ENCODE assay signal across 33 cellular contexts in genomic region chr6:24154121-24154520, GRCh38. TPM values are rescaled to one million over a fixed set of nuclear protein-coding genes. Genes with fewer than 3 reads are reported as not detected.
A peak's percentile ranks its signal among the peaks of the same experiment; 100 is the strongest.
DNase-seq lines count a peak whose midpoint lies in the region; ATAC-seq and TF ChIP-seq lines count a peak whose summit lies in the region.
"Had no signal": no experiment of that assay in that cellular context is flagged by ENCODE, and none has a peak within 500 bp of the region (broad histone marks: within the 10 kb centered on the region; RNA-seq: fewer than 3 reads in every experiment).

No MANE protein-coding gene starts in this region.

- no peaks in the 10 kb centered on the region for H3K9me3 ChIP-seq in psoas muscle
- H3K9me3 ChIP-seq: HAP-1, neutrophil, upper lobe of left lung had no signal

- DNase-seq in Daoy (ENCODE audit: low read depth), result peak; percentile 34
- peak; percentile 52 for DNase-seq in NCI-H226
- peak; percentile 62 for DNase-seq in astrocyte of the hippocampus (ENCODE audit: low read depth, low spot score)
- DNase-seq in iris pigment epithelial cell (ENCODE audit: low read depth), result peak; percentile 27
- no peak for DNase-seq in psoas muscle
- DNase-seq in NCI-H82 (lab: John Stamatoyannopoulos, UW), result no peak
- DNase-seq in DMS153 (lab: John Stamatoyannopoulos, UW), result no peak
- DNase-seq in NCI-H748 (lab: John Stamatoyannopoulos, UW; ENCODE audit: unreplicated experiment), result no peak
- DNase-seq: activated B cell treated with CpG ODN at 0.5 μM for 24 hours; activated CD4-positive, alpha-beta T cell treated with anti-CD3 and anti-CD28 coated beads, Interleukin-2, amount 50 U/mL, for 4 hours; activated CD8-positive, alpha-beta memory T cell treated with anti-CD3 and anti-CD28 coated beads, Interleukin-2, amount 50 U/mL, for 48 hours; activated naive CD8-positive, alpha-beta T cell treated with anti-CD3 and anti-CD28 coated beads for 36 hours; C1 segment of cervical spinal cord; COR-L47; DMS79; erythroblast; GF-D8; left lung; MV-4-11; naive B cell; NCI-H1436 treated with DMSO at 0.1 percent for 48 hours; NCI-H2107; NCI-H510A; NK-92 treated with Interleukin-12 subunit alpha and Interleukin-12 subunit beta, amount 100 ng/mL, for 24 hours; sigmoid colon; stimulated activated CD4-positive, alpha-beta T cell treated with anti-CD3 and anti-CD28 coated beads, Interleukin-4, amount 100 ng/mL, for 24 hours; substantia nigra; upper lobe of left lung had no signal

- TF ChIP-seq CTCF in psoas muscle (IDR thresholded peaks at IDR 0.05), result no peak

- H3K36me3 ChIP-seq in psoas muscle (ENCODE audit: insufficient read depth in 1 of 2, low read depth in 1 of 2), result no peaks in the 10 kb centered on the region
- H3K36me3 ChIP-seq: HAP-1, left lung, neutrophil, sigmoid colon, upper lobe of left lung had no signal

- H3K27me3 ChIP-seq in psoas muscle (ENCODE audit: insufficient read depth in 3 of 3, low read length in 2 of 3), result no peaks in the 10 kb centered on the region
- H3K27me3 ChIP-seq: hepatocyte, left lung, neutrophil, sigmoid colon, upper lobe of left lung had no signal

- H3K4me1 ChIP-seq in psoas muscle, result no peaks in the 10 kb centered on the region
- H3K4me1 ChIP-seq: HAP-1, left lung, upper lobe of left lung had no signal

- intact Hi-C loops in psoas muscle (cut with DNase I), result no loop called here

- no peak for ATAC-seq in psoas muscle
- ATAC-seq: left lung had no signal

- H3K4me3 ChIP-seq in psoas muscle, result no peak overlapping the region
- H3K4me3 ChIP-seq: HAP-1, hepatocyte, left lung, sigmoid colon, upper lobe of left lung had no signal

- no peak overlapping the region for H3K27ac ChIP-seq in psoas muscle
- H3K27ac ChIP-seq: hepatocyte, KMS-11, left lung, neutrophil, sigmoid colon, upper lobe of left lung had no signal

RNA-seq across cellular contexts. Expression of gene NRSN1, which starts 28.1 kb away (rescaled TPM):
- total RNA-seq in Daoy (2014; rRNA removed; shearing (Covaris generic)), result not detected in 2 replicates
- total RNA-seq in psoas muscle, result not detected
- polyA plus RNA-seq in psoas muscle, result under 1 TPM in 1 of 3 donors, not detected in 2; 0.05 TPM
- total RNA-seq: activated B cell treated with CpG ODN at 0.5 μM for 24 hours; activated naive CD8-positive, alpha-beta T cell treated with anti-CD3 and anti-CD28 coated beads for 36 hours; hepatocyte; left lung; progenitor cell of endocrine pancreas; upper lobe of left lung had no signal

Comparison
In these comparisons a context has a peak if more than half of its experiments do, and no peak if none do; other contexts are left out.
1. DNase-seq: peak in Daoy (single experiment), NCI-H226 (single experiment), astrocyte of the hippocampus (single experiment) and iris pigment epithelial cell (single experiment); none in psoas muscle (0 of 2), NCI-H82 (single experiment), DMS153 (single experiment) and NCI-H748 (single experiment).